1 cellular context compared by ENCODE assay signal in genomic region chr3:72533584-72534473, GRCh38.
TF ChIP-seq lines count a peak whose summit lies in the region.

No MANE protein-coding gene starts in this region.

TF ChIP-seq in GM23338, 12 proteins besides CTCF, POLR2A, EP300 and RAD21 (continued from another document):
- TF ChIP-seq, protein P1, sequence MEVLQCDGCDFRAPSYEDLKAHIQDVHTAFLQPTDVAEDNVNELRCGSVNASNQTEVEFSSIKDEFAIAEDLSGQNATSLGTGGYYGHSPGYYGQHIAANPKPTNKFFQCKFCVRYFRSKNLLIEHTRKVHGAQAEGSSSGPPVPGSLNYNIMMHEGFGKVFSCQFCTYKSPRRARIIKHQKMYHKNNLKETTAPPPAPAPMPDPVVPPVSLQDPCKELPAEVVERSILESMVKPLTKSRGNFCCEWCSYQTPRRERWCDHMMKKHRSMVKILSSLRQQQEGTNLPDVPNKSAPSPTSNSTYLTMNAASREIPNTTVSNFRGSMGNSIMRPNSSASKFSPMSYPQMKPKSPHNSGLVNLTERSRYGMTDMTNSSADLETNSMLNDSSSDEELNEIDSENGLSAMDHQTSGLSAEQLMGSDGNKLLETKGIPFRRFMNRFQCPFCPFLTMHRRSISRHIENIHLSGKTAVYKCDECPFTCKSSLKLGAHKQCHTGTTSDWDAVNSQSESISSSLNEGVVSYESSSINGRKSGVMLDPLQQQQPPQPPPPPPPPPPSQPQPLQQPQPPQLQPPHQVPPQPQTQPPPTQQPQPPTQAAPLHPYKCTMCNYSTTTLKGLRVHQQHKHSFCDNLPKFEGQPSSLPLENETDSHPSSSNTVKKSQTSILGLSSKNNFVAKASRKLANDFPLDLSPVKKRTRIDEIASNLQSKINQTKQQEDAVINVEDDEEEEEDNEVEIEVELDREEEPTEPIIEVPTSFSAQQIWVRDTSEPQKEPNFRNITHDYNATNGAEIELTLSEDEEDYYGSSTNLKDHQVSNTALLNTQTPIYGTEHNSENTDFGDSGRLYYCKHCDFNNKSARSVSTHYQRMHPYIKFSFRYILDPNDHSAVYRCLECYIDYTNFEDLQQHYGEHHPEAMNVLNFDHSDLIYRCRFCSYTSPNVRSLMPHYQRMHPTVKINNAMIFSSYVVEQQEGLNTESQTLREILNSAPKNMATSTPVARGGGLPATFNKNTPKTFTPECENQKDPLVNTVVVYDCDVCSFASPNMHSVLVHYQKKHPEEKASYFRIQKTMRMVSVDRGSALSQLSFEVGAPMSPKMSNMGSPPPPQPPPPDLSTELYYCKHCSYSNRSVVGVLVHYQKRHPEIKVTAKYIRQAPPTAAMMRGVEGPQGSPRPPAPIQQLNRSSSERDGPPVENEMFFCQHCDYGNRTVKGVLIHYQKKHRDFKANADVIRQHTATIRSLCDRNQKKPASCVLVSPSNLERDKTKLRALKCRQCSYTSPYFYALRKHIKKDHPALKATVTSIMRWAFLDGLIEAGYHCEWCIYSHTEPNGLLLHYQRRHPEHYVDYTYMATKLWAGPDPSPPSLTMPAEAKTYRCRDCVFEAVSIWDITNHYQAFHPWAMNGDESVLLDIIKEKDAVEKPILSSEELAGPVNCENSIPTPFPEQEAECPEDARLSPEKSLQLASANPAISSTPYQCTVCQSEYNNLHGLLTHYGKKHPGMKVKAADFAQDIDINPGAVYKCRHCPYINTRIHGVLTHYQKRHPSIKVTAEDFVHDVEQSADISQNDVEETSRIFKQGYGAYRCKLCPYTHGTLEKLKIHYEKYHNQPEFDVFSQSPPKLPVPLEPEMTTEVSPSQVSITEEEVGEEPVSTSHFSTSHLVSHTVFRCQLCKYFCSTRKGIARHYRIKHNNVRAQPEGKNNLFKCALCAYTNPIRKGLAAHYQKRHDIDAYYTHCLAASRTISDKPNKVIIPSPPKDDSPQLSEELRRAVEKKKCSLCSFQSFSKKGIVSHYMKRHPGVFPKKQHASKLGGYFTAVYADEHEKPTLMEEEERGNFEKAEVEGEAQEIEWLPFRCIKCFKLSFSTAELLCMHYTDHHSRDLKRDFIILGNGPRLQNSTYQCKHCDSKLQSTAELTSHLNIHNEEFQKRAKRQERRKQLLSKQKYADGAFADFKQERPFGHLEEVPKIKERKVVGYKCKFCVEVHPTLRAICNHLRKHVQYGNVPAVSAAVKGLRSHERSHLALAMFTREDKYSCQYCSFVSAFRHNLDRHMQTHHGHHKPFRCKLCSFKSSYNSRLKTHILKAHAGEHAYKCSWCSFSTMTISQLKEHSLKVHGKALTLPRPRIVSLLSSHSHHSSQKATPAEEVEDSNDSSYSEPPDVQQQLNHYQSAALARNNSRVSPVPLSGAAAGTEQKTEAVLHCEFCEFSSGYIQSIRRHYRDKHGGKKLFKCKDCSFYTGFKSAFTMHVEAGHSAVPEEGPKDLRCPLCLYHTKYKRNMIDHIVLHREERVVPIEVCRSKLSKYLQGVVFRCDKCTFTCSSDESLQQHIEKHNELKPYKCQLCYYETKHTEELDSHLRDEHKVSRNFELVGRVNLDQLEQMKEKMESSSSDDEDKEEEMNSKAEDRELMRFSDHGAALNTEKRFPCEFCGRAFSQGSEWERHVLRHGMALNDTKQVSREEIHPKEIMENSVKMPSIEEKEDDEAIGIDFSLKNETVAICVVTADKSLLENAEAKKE (CRISPR knock-in tag; IDR thresholded peaks at IDR 0.05), result no peak
- TF ChIP-seq ZNF114 (CRISPR knock-in tag; IDR thresholded peaks at IDR 0.05) (no peak), ZNF331 (CRISPR knock-in tag; IDR thresholded peaks at IDR 0.05; ENCODE audit: low read depth) (no peak), REST (IDR thresholded peaks at IDR 0.05; ENCODE audit: unreplicated experiment) (no peak), JUNB (IDR thresholded peaks at IDR 0.05; ENCODE audit: unreplicated experiment) (no peak), STAT1 (IDR thresholded peaks at IDR 0.05; ENCODE audit: unreplicated experiment) (no peak), EZH2phosphoT487 (IDR thresholded peaks at IDR 0.05; ENCODE audit: unreplicated experiment) (no peak), CREB1 (CRISPR knock-in tag; IDR thresholded peaks at IDR 0.05; ENCODE audit: low read depth) (no peak)
